Comparison of ENCODE assay signal across 1 cellular context in genomic region chr21:45471229-45472052, GRCh38.
TF ChIP-seq lines count a peak whose summit lies in the region.

No MANE protein-coding gene starts in this region.

TF ChIP-seq in HepG2, 621 proteins besides CTCF, POLR2A, EP300 and RAD21 (continued from another document and continues in another):
- TF ChIP-seq ZNF556 (CRISPR knock-in tag; IDR thresholded peaks at IDR 0.05; ENCODE audit: borderline replicate concordance): peak; percentile 44; the same call in 1 of the 2 replicates
- TF ChIP-seq, protein P1, sequence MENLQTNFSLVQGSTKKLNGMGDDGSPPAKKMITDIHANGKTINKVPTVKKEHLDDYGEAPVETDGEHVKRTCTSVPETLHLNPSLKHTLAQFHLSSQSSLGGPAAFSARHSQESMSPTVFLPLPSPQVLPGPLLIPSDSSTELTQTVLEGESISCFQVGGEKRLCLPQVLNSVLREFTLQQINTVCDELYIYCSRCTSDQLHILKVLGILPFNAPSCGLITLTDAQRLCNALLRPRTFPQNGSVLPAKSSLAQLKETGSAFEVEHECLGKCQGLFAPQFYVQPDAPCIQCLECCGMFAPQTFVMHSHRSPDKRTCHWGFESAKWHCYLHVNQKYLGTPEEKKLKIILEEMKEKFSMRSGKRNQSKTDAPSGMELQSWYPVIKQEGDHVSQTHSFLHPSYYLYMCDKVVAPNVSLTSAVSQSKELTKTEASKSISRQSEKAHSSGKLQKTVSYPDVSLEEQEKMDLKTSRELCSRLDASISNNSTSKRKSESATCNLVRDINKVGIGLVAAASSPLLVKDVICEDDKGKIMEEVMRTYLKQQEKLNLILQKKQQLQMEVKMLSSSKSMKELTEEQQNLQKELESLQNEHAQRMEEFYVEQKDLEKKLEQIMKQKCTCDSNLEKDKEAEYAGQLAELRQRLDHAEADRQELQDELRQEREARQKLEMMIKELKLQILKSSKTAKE (CRISPR knock-in tag; IDR thresholded peaks at IDR 0.05; ENCODE audit: borderline replicate concordance): peak; percentile 91
- TF ChIP-seq, protein P2, sequence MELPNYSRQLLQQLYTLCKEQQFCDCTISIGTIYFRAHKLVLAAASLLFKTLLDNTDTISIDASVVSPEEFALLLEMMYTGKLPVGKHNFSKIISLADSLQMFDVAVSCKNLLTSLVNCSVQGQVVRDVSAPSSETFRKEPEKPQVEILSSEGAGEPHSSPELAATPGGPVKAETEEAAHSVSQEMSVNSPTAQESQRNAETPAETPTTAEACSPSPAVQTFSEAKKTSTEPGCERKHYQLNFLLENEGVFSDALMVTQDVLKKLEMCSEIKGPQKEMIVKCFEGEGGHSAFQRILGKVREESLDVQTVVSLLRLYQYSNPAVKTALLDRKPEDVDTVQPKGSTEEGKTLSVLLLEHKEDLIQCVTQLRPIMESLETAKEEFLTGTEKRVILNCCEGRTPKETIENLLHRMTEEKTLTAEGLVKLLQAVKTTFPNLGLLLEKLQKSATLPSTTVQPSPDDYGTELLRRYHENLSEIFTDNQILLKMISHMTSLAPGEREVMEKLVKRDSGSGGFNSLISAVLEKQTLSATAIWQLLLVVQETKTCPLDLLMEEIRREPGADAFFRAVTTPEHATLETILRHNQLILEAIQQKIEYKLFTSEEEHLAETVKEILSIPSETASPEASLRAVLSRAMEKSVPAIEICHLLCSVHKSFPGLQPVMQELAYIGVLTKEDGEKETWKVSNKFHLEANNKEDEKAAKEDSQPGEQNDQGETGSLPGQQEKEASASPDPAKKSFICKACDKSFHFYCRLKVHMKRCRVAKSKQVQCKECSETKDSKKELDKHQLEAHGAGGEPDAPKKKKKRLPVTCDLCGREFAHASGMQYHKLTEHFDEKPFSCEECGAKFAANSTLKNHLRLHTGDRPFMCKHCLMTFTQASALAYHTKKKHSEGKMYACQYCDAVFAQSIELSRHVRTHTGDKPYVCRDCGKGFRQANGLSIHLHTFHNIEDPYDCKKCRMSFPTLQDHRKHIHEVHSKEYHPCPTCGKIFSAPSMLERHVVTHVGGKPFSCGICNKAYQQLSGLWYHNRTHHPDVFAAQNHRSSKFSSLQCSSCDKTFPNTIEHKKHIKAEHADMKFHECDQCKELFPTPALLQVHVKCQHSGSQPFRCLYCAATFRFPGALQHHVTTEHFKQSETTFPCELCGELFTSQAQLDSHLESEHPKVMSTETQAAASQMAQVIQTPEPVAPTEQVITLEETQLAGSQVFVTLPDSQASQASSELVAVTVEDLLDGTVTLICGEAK (IDR thresholded peaks at IDR 0.05): no peak
- TF ChIP-seq, protein P2 (CRISPR knock-in tag; IDR thresholded peaks at IDR 0.05): no peak
- TF ChIP-seq ELK4 (CRISPR knock-in tag; IDR thresholded peaks at IDR 0.05; ENCODE audit: borderline replicate concordance): no peak
- no peak for TF ChIP-seq AGO1 (IDR thresholded peaks at IDR 0.05; ENCODE audit: low read depth, low read length, poor library complexity, severe bottlenecking)
- TF ChIP-seq, protein P3, sequence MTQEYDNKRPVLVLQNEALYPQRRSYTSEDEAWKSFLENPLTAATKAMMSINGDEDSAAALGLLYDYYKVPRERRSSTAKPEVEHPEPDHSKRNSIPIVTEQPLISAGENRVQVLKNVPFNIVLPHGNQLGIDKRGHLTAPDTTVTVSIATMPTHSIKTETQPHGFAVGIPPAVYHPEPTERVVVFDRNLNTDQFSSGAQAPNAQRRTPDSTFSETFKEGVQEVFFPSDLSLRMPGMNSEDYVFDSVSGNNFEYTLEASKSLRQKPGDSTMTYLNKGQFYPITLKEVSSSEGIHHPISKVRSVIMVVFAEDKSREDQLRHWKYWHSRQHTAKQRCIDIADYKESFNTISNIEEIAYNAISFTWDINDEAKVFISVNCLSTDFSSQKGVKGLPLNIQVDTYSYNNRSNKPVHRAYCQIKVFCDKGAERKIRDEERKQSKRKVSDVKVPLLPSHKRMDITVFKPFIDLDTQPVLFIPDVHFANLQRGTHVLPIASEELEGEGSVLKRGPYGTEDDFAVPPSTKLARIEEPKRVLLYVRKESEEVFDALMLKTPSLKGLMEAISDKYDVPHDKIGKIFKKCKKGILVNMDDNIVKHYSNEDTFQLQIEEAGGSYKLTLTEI (CRISPR knock-in tag; conservative IDR thresholded peaks at IDR 0.05): no peak
- TF ChIP-seq ZFP82 (CRISPR knock-in tag; IDR thresholded peaks at IDR 0.05; ENCODE audit: borderline replicate concordance): peak; percentile 30; the same call in 1 of the 2 replicates
- TF ChIP-seq JARID2 (CRISPR knock-in tag; IDR thresholded peaks at IDR 0.05; ENCODE audit: insufficient replicate concordance): peak; percentile 57
- TF ChIP-seq, protein P4, sequence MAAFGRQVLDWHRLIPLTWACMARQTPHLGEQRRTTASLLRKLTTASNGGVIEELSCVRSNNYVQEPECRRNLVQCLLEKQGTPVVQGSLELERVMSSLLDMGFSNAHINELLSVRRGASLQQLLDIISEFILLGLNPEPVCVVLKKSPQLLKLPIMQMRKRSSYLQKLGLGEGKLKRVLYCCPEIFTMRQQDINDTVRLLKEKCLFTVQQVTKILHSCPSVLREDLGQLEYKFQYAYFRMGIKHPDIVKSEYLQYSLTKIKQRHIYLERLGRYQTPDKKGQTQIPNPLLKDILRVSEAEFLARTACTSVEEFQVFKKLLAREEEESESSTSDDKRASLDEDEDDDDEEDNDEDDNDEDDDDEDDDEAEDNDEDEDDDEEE (CRISPR knock-in tag; IDR thresholded peaks at IDR 0.05): no peak
- peak in 1 of 2 experiments; percentile 81; a peak in 2 of 4 replicates for TF ChIP-seq KLF16 (CRISPR knock-in tag; IDR thresholded peaks at IDR 0.05)
- TF ChIP-seq ZNF10 (CRISPR knock-in tag; IDR thresholded peaks at IDR 0.05; ENCODE audit: borderline replicate concordance, low read depth): no peak
- TF ChIP-seq NFE2L1 (CRISPR knock-in tag; IDR thresholded peaks at IDR 0.05; ENCODE audit: borderline replicate concordance): no peak
- peak; percentile 88 for TF ChIP-seq CEBPG (CRISPR knock-in tag; IDR thresholded peaks at IDR 0.05)
- TF ChIP-seq RNF2 (conservative IDR thresholded peaks at IDR 0.05; ENCODE audit: low read depth): peak; percentile 91
- no peak for TF ChIP-seq MTF1 (CRISPR knock-in tag; IDR thresholded peaks at IDR 0.05)
- TF ChIP-seq TCF7L2 (IDR thresholded peaks at IDR 0.05; ENCODE audit: low read depth, low read length): no peak
- no peak for TF ChIP-seq FOSL1 (CRISPR knock-in tag; IDR thresholded peaks at IDR 0.05; ENCODE audit: borderline replicate concordance)
- TF ChIP-seq ZNF660 (CRISPR knock-in tag; IDR thresholded peaks at IDR 0.05; ENCODE audit: borderline replicate concordance, low read depth): no peak
- no peak for TF ChIP-seq ZFAT (CRISPR knock-in tag; conservative IDR thresholded peaks at IDR 0.05)
- TF ChIP-seq ZNF335 (CRISPR knock-in tag; IDR thresholded peaks at IDR 0.05): peak; percentile 53; the same call in 1 of the 2 replicates
- no peak for TF ChIP-seq RFX5 (IDR thresholded peaks at IDR 0.05; ENCODE audit: low read depth, low read length)
- no peak for TF ChIP-seq BHLHE40 (IDR thresholded peaks at IDR 0.05; ENCODE audit: low read length)
- TF ChIP-seq TBP (CRISPR knock-in tag; IDR thresholded peaks at IDR 0.05): no peak
- no peak for TF ChIP-seq JDP2 (CRISPR knock-in tag; IDR thresholded peaks at IDR 0.05; ENCODE audit: borderline replicate concordance)
- no peak for TF ChIP-seq ZFP90 (CRISPR knock-in tag; IDR thresholded peaks at IDR 0.05; ENCODE audit: borderline replicate concordance)
- no peak for TF ChIP-seq CHD2 (IDR thresholded peaks at IDR 0.05; ENCODE audit: low read depth, low read length)
- TF ChIP-seq, protein P5, sequence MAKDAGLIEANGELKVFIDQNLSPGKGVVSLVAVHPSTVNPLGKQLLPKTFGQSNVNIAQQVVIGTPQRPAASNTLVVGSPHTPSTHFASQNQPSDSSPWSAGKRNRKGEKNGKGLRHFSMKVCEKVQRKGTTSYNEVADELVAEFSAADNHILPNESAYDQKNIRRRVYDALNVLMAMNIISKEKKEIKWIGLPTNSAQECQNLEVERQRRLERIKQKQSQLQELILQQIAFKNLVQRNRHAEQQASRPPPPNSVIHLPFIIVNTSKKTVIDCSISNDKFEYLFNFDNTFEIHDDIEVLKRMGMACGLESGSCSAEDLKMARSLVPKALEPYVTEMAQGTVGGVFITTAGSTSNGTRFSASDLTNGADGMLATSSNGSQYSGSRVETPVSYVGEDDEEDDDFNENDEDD (CRISPR knock-in tag; IDR thresholded peaks at IDR 0.05; ENCODE audit: borderline replicate concordance): peak; percentile 85; the same call in 1 of the 2 replicates
- TF ChIP-seq HNRNPK (IDR thresholded peaks at IDR 0.05; ENCODE audit: low read depth, low read length, poor library complexity, severe bottlenecking): no peak
- TF ChIP-seq, protein P6, sequence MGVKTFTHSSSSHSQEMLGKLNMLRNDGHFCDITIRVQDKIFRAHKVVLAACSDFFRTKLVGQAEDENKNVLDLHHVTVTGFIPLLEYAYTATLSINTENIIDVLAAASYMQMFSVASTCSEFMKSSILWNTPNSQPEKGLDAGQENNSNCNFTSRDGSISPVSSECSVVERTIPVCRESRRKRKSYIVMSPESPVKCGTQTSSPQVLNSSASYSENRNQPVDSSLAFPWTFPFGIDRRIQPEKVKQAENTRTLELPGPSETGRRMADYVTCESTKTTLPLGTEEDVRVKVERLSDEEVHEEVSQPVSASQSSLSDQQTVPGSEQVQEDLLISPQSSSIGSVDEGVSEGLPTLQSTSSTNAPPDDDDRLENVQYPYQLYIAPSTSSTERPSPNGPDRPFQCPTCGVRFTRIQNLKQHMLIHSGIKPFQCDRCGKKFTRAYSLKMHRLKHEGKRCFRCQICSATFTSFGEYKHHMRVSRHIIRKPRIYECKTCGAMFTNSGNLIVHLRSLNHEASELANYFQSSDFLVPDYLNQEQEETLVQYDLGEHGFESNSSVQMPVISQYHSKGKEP (CRISPR knock-in tag; IDR thresholded peaks at IDR 0.05): no peak; the same call in 1 of the 2 replicates
- no peak for TF ChIP-seq ZNF136 (CRISPR knock-in tag; IDR thresholded peaks at IDR 0.05; ENCODE audit: low read depth)
- TF ChIP-seq ZNF816 (CRISPR knock-in tag; IDR thresholded peaks at IDR 0.05; ENCODE audit: borderline replicate concordance): peak; percentile 70; the same call in 1 of the 2 replicates
- no peak for TF ChIP-seq MAFG (CRISPR knock-in tag; IDR thresholded peaks at IDR 0.05)
- TF ChIP-seq, protein P7, sequence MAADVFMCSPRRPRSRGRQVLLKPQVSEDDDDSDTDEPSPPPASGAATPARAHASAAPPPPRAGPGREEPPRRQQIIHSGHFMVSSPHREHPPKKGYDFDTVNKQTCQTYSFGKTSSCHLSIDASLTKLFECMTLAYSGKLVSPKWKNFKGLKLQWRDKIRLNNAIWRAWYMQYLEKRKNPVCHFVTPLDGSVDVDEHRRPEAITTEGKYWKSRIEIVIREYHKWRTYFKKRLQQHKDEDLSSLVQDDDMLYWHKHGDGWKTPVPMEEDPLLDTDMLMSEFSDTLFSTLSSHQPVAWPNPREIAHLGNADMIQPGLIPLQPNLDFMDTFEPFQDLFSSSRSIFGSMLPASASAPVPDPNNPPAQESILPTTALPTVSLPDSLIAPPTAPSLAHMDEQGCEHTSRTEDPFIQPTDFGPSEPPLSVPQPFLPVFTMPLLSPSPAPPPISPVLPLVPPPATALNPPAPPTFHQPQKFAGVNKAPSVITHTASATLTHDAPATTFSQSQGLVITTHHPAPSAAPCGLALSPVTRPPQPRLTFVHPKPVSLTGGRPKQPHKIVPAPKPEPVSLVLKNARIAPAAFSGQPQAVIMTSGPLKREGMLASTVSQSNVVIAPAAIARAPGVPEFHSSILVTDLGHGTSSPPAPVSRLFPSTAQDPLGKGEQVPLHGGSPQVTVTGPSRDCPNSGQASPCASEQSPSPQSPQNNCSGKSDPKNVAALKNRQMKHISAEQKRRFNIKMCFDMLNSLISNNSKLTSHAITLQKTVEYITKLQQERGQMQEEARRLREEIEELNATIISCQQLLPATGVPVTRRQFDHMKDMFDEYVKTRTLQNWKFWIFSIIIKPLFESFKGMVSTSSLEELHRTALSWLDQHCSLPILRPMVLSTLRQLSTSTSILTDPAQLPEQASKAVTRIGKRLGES (CRISPR knock-in tag; IDR thresholded peaks at IDR 0.05; ENCODE audit: borderline replicate concordance): no peak
- peak; percentile 94 for TF ChIP-seq RARA (CRISPR knock-in tag; IDR thresholded peaks at IDR 0.05)
- TF ChIP-seq CENPX (CRISPR knock-in tag; IDR thresholded peaks at IDR 0.05): no peak
- TF ChIP-seq, protein P8, sequence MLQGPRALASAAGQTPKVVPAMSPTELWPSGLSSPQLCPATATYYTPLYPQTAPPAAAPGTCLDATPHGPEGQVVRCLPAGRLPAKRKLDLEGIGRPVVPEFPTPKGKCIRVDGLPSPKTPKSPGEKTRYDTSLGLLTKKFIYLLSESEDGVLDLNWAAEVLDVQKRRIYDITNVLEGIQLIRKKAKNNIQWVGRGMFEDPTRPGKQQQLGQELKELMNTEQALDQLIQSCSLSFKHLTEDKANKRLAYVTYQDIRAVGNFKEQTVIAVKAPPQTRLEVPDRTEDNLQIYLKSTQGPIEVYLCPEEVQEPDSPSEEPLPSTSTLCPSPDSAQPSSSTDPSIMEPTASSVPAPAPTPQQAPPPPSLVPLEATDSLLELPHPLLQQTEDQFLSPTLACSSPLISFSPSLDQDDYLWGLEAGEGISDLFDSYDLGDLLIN (CRISPR knock-in tag; IDR thresholded peaks at IDR 0.05; ENCODE audit: borderline replicate concordance): no peak
- no peak for TF ChIP-seq SMAD3 (CRISPR knock-in tag; IDR thresholded peaks at IDR 0.05)
